Comparison of ENCODE assay signal across 1 cellular context in genomic region chr7:155950898-155951553, GRCh38.
TF ChIP-seq lines count a peak whose summit lies in the region.

No MANE protein-coding gene starts in this region.

TF ChIP-seq in SK-N-SH, 30 proteins besides CTCF, POLR2A, EP300 and RAD21 (continued from another document):
- TF ChIP-seq REST (IDR thresholded peaks at IDR 0.05; ENCODE audit: low read depth, low read length) (no peak), MXI1 (IDR thresholded peaks at IDR 0.05; ENCODE audit: low read depth, low read length) (no peak)
- TF ChIP-seq, protein P1, sequence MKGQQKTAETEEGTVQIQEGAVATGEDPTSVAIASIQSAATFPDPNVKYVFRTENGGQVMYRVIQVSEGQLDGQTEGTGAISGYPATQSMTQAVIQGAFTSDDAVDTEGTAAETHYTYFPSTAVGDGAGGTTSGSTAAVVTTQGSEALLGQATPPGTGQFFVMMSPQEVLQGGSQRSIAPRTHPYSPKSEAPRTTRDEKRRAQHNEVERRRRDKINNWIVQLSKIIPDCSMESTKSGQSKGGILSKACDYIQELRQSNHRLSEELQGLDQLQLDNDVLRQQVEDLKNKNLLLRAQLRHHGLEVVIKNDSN (IDR thresholded peaks at IDR 0.05; ENCODE audit: borderline replicate concordance, low read depth), result no peak; the same call in 1 of the 2 replicates
TF ChIP-seq in SK-N-SH: peak in this region for 0.
